ENCODE assay signal across 27 cellular contexts in genomic region chr9:83197611-83198010, GRCh38.
DNase-seq lines count a peak whose midpoint lies in the region; FAIRE-seq and TF ChIP-seq lines count a peak whose summit lies in the region.
"Had no signal": no experiment of that assay in that cellular context is flagged by ENCODE, and none has a peak within 500 bp of the region (broad histone marks: within the 10 kb centered on the region; RNA-seq: fewer than 3 reads in every experiment).

No MANE protein-coding gene starts in this region.

- DNase-seq in DMS79 treated with DMSO at 0.1 percent for 48 hours (lab: John Stamatoyannopoulos, UW) (peak; percentile 57), NCI-H1694 (lab: John Stamatoyannopoulos, UW) (peak; percentile 54), SJCRH30 (peak; percentile 47 to 82), nephron progenitor cell (no peak), H54 (ENCODE audit: insufficient read length, low spot score) (no peak), hepatocyte (ENCODE audit: low spot score) (no peak), RPMI8226 (no peak)
- DNase-seq: activated CD4-positive, alpha-beta T cell treated with anti-CD3 and anti-CD28 coated beads for 48 hours; activated T-cell treated with anti-CD3 and anti-CD28 coated beads for 4 hours; colonic mucosa; effector memory CD4-positive, alpha-beta T cell; left colon; MM.1S; mucosa of descending colon; NCI-H1436; psoas muscle; SHP77 treated with DMSO at 0.1 percent for 48 hours; stimulated activated naive CD4-positive, alpha-beta T cell; SW 1271; upper lobe of left lung had no signal

- H3K9me3 ChIP-seq in SJCRH30 (replicated peaks), result no peaks in the 10 kb centered on the region
- H3K9me3 ChIP-seq in hepatocyte (ENCODE audit: low read depth), result no peaks in the 10 kb centered on the region
- H3K9me3 ChIP-seq: colonic mucosa, mucosa of descending colon, psoas muscle, upper lobe of left lung had no signal

- H3K27ac Mint-ChIP-seq in nephron progenitor cell, result peak overlapping the region; percentile 68
- H3K27ac Mint-ChIP-seq: activated naive CD4-positive, alpha-beta T cell treated with anti-CD3 and anti-CD28 coated beads, Interleukin-2, amount 50 U/mL, for 24 hours; natural killer cell treated with Interleukin-12 subunit alpha and Interleukin-12 subunit beta and Interleukin-15 and Interleukin-18, amount 100 ng/mL, for 72 hours had no signal

- H3K27me3 ChIP-seq in SJCRH30 (no peaks in the 10 kb centered on the region), hepatocyte (no peaks in the 10 kb centered on the region)
- H3K27me3 ChIP-seq: colonic mucosa, upper lobe of left lung had no signal

- no peak for TF ChIP-seq POLR2A in H54 (IDR thresholded peaks at IDR 0.05; ENCODE audit: low read depth, low read length)

- H4K20me1 ChIP-seq in hepatocyte (ENCODE audit: insufficient read depth, poor library complexity, severe bottlenecking), result no peaks in the 10 kb centered on the region

- no peak for TF ChIP-seq CTCF in nephron progenitor cell (IDR thresholded peaks at IDR 0.05)
- TF ChIP-seq CTCF in hepatocyte (IDR thresholded peaks at IDR 0.05; ENCODE audit: poor library complexity), result no peak

- H3K79me2 ChIP-seq in hepatocyte, result no peaks in the 10 kb centered on the region

- H3K27ac ChIP-seq in SJCRH30 (no peak overlapping the region), hepatocyte (no peak overlapping the region)
- H3K27ac ChIP-seq: C4-2B, colonic mucosa, HL-60, KMS-11, psoas muscle, upper lobe of left lung had no signal

- H2AFZ ChIP-seq in hepatocyte, result no peak overlapping the region

- no peak overlapping the region for H3K4me3 Mint-ChIP-seq in nephron progenitor cell
- H3K4me3 Mint-ChIP-seq: activated naive CD4-positive, alpha-beta T cell treated with anti-CD3 and anti-CD28 coated beads, Interleukin-2, amount 50 U/mL, for 24 hours; natural killer cell treated with Interleukin-12 subunit alpha and Interleukin-12 subunit beta and Interleukin-15 and Interleukin-18, amount 100 ng/mL, for 72 hours had no signal

- H3K4me2 ChIP-seq in hepatocyte, result no peak overlapping the region
- H3K4me2 ChIP-seq: KMS-11 had no signal

- H3K27me3 Mint-ChIP-seq in nephron progenitor cell (ENCODE audit: low read depth, poor library complexity), result peaks cover 10% of the 10 kb centered on the region

- H3K9me3 Mint-ChIP-seq in nephron progenitor cell, result no peaks in the 10 kb centered on the region
- H3K9me3 Mint-ChIP-seq: activated naive CD4-positive, alpha-beta T cell treated with anti-CD3 and anti-CD28 coated beads, Interleukin-2, amount 50 U/mL, for 24 hours had no signal

- H3K4me1 Mint-ChIP-seq in nephron progenitor cell, result peaks cover 21% of the 10 kb centered on the region
- H3K4me1 Mint-ChIP-seq: activated naive CD4-positive, alpha-beta T cell treated with anti-CD3 and anti-CD28 coated beads, Interleukin-2, amount 50 U/mL, for 24 hours had no signal

- H3K4me1 ChIP-seq in SJCRH30 (peaks cover 35% of the 10 kb centered on the region), hepatocyte (ENCODE audit: insufficient read depth) (no peaks in the 10 kb centered on the region)
- H3K4me1 ChIP-seq: colonic mucosa, psoas muscle, upper lobe of left lung had no signal

- H3K9me2 ChIP-seq in hepatocyte (replicated peaks; ENCODE audit: insufficient read depth), result no peaks in the 10 kb centered on the region

- WGBS in hepatocyte (ENCODE audit: low lambda C conversion rate, missing lambda C conversion rate), result 57% methylated on average over 6 of the region's 6 CpGs

- no peaks in the 10 kb centered on the region for H3K36me3 ChIP-seq in SJCRH30
- no peaks in the 10 kb centered on the region for H3K36me3 ChIP-seq in hepatocyte (replicated peaks; ENCODE audit: insufficient read depth, low read depth)
- H3K36me3 ChIP-seq: colonic mucosa, upper lobe of left lung had no signal

- no peak overlapping the region for H3K4me3 ChIP-seq in SJCRH30
- no peak overlapping the region for H3K4me3 ChIP-seq in hepatocyte
- H3K4me3 ChIP-seq: colonic mucosa, mucosa of descending colon, psoas muscle, upper lobe of left lung had no signal

- no peaks in the 10 kb centered on the region for H3K36me3 Mint-ChIP-seq in nephron progenitor cell (ENCODE audit: low read depth)
- H3K36me3 Mint-ChIP-seq: activated naive CD4-positive, alpha-beta T cell treated with anti-CD3 and anti-CD28 coated beads, Interleukin-2, amount 50 U/mL, for 24 hours; natural killer cell treated with Interleukin-12 subunit alpha and Interleukin-12 subunit beta and Interleukin-15 and Interleukin-18, amount 100 ng/mL, for 72 hours had no signal

- FAIRE-seq in H54 (lab: Jason Lieb, UNC), result no peak
- FAIRE-seq: GM18507, H1 had no signal

Comparison
In these comparisons a context has a peak if more than half of its experiments do, and no peak if none do; other contexts are left out.
1. DNase-seq: peak in DMS79 treated with DMSO at 0.1 percent for 48 hours (single experiment), NCI-H1694 (single experiment) and SJCRH30 (2 of 2); none in nephron progenitor cell (single experiment), H54 (single experiment), hepatocyte (single experiment) and RPMI8226 (single experiment).